1 cellular context compared by ENCODE assay signal in the genomic region with DNA sequence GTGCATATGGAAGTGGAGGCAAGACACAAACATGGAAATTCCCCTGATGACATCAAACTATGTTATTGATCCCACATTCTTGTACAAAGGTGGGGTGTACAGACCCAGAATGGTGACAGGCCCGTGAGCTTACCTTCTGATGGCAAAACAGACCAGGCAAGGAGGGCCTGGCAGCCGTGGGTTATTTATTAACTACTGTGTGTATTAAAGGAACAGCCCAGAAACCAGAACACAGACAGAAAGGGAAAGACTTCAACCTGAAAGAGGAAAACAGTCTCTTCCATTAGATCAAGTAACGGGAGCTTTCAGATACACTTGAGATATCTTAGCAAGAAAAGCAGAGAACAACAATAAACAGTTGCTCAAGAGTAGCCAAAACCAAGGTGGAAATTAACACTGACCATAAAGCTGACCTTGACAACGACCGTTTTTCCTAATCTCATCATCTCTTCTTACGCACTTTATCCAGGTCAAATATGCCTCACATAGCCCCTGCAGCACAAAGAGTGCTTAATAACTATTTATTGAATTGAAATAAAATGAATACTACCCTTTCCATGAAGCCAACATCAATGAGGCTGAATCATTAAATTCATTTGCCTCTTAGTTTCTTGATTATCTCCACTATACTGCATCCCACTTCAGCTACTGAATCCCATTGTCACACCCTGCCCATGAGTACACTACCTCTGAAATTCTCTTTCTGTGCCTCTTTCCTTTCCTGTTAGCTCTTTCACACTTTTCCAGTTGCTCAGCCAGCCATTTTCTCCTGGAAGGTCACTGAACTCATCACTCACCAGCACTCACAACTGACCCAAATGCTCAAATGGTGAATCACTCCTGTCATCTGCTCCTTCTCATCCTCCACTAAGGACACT.
TF ChIP-seq lines count a peak whose summit lies in the region.

No MANE protein-coding gene starts in this region.

TF ChIP-seq in IMR-90, 13 proteins besides CTCF, POLR2A, EP300 and RAD21:
- TF ChIP-seq FOS (IDR thresholded peaks at IDR 0.05; ENCODE audit: low read depth, low read length): peak; percentile 56
- peak; percentile 86 for TF ChIP-seq RCOR1 (IDR thresholded peaks at IDR 0.05; ENCODE audit: insufficient replicate concordance, low read length)
- peak; percentile 40; the same call in 1 of the 2 replicates for TF ChIP-seq BHLHE40 (IDR thresholded peaks at IDR 0.05; ENCODE audit: low read depth, low read length)
- TF ChIP-seq SMC3 (IDR thresholded peaks at IDR 0.05; ENCODE audit: low read depth, low read length): no peak
- TF ChIP-seq MAFK (IDR thresholded peaks at IDR 0.05; ENCODE audit: low read depth, low read length): no peak
